9 cellular contexts compared by ENCODE assay signal in genomic region chr17:29584452-29585079, GRCh38. TPM values are rescaled to one million over a fixed set of nuclear protein-coding genes. Genes with fewer than 3 reads are reported as not detected.
DNase-seq lines count a peak whose midpoint lies in the region; ATAC-seq, FAIRE-seq and TF ChIP-seq lines count a peak whose summit lies in the region.
"Had no signal": no experiment of that assay in that cellular context is flagged by ENCODE, and none has a peak within 500 bp of the region (broad histone marks: within the 10 kb centered on the region; RNA-seq: fewer than 3 reads in every experiment).

No MANE protein-coding gene starts in this region.

- peaks cover 2% of the 10 kb centered on the region for H3K9me1 ChIP-seq in K562 (ENCODE audit: control insufficient read depth, insufficient read depth, low read length)

- H3K4me1 Mint-ChIP-seq in activated T-cell treated with anti-CD3 and anti-CD28 coated beads, Interleukin-2, amount 50 U/mL, for 72 hours (ENCODE audit: low read depth) = peaks cover 61% of the 10 kb centered on the region
- H3K4me1 Mint-ChIP-seq in activated T-cell treated with anti-CD3 and anti-CD28 coated beads, Interleukin-2, amount 50 U/mL, for 4 hours (ENCODE audit: low read depth) = peaks cover 36% of the 10 kb centered on the region
- H3K4me1 Mint-ChIP-seq in glutamatergic neuron (ENCODE audit: low read depth, unreplicated experiment) = peaks cover 22% of the 10 kb centered on the region

- WGBS in K562 (ENCODE audit: insufficient coverage, low coverage, missing lambda C conversion rate) = 51% methylated on average over 9 of the region's 12 CpGs
- 19 to 35% methylated on average over 6 to 12 of the region's 12 CpGs for WGBS in tibial nerve, 2 donors
- 86 to 92% (median 88%) methylated on average over 12 of the region's 12 CpGs for WGBS in ovary, 3 donors

- ATAC-seq in activated T-cell treated with anti-CD3 and anti-CD28 coated beads, Interleukin-2, amount 50 U/mL, for 72 hours (replicated peaks in 1 of 2) = no peak
- no peak for ATAC-seq in activated T-cell treated with anti-CD3 and anti-CD28 coated beads, Interleukin-2, amount 50 U/mL, for 4 hours
- ATAC-seq in K562 (no peak), lower lobe of right lung (no peak)

- H3K36me3 ChIP-seq in K562 (ENCODE audit: control insufficient read depth, insufficient read depth, low read length) (peaks cover 21% of the 10 kb centered on the region; the same call in 1 of the 3 replicates), lower lobe of right lung (peaks cover 29% of the 10 kb centered on the region), tibial nerve (peaks cover 3 to 30% (median 6%) of the 10 kb centered on the region in 3 donors), ovary (no peaks in the 10 kb centered on the region)

- H3K9me3 ChIP-seq in K562 (replicated peaks; ENCODE audit: control insufficient read depth, insufficient read depth, low read depth, low read length) (no peaks in the 10 kb centered on the region), lower lobe of right lung (no peaks in the 10 kb centered on the region), tibial nerve (no peaks in the 10 kb centered on the region), ovary (no peaks in the 10 kb centered on the region)

- peaks cover 13% of the 10 kb centered on the region in 2 donors for H3K36me3 Mint-ChIP-seq in activated T-cell treated with anti-CD3 and anti-CD28 coated beads, Interleukin-2, amount 50 U/mL, for 72 hours (ENCODE audit: insufficient read depth in 2 of 2)
- H3K36me3 Mint-ChIP-seq in activated T-cell treated with anti-CD3 and anti-CD28 coated beads, Interleukin-2, amount 50 U/mL, for 4 hours (ENCODE audit: insufficient read depth) = peaks cover 14% of the 10 kb centered on the region
- H3K36me3 Mint-ChIP-seq in glutamatergic neuron (ENCODE audit: unreplicated experiment) = no peaks in the 10 kb centered on the region

- no peaks in the 10 kb centered on the region for H3K27me3 ChIP-seq in K562 (ENCODE audit: control insufficient read depth in 2 of 2, insufficient read depth in 2 of 2, low read length in 2 of 2)
- no peaks in the 10 kb centered on the region for H3K27me3 ChIP-seq in lower lobe of right lung (ENCODE audit: low read depth)
- no peaks in the 10 kb centered on the region for H3K27me3 ChIP-seq in tibial nerve
- H3K27me3 ChIP-seq in ovary = no peaks in the 10 kb centered on the region

- TF ChIP-seq CTCF in K562 (IDR thresholded peaks at IDR 0.05 in 2 of 3, conservative IDR thresholded peaks at IDR 0.05 in 1 of 3; ENCODE audit: insufficient read depth in 2 of 3, low read depth in 1 of 3, low read length in 3 of 3) = no peak
- TF ChIP-seq CTCF in lower lobe of right lung (IDR thresholded peaks at IDR 0.05) = no peak
- TF ChIP-seq CTCF in tibial nerve (IDR thresholded peaks at IDR 0.05) = no peak
- TF ChIP-seq CTCF in ovary (IDR thresholded peaks at IDR 0.05) = no peak
- TF ChIP-seq CTCF in glutamatergic neuron (IDR thresholded peaks at IDR 0.05; ENCODE audit: partially characterized antibody, unreplicated experiment) = no peak

- TF ChIP-seq POLR2A in K562 (conservative IDR thresholded peaks at IDR 0.05) (no peak), tibial nerve (IDR thresholded peaks at IDR 0.05) (peak in 1 of 2 donors; percentile 40), ovary (IDR thresholded peaks at IDR 0.05) (no peak)

- peak overlapping the region in 1 of 2 experiments; percentile 75; a peak in 2 of 4 replicates for H3K9ac ChIP-seq in K562 (ENCODE audit: insufficient read depth in 1 of 2, low read depth in 2 of 2, low read length in 2 of 2)

- DNase-seq in activated T-cell treated with anti-CD3 and anti-CD28 coated beads, Interleukin-2, amount 50 U/mL, for 72 hours = no peak
- DNase-seq in activated T-cell treated with anti-CD3 and anti-CD28 coated beads, Interleukin-2, amount 50 U/mL, for 4 hours = no peak
- DNase-seq in K562 (ENCODE audit: extremely low read depth in 1 of 4, low spot score in 3 of 4) = no peak
- peak; percentile 48 for DNase-seq in lower lobe of right lung
- peak in 1 of 2 donors; percentile 50 for DNase-seq in tibial nerve (ENCODE audit: low spot score in 2 of 2)
- no peak for DNase-seq in ovary
- no peak for DNase-seq in glutamatergic neuron
- no peak for DNase-seq in MV-4-11 (lab: John Stamatoyannopoulos, UW)
- DNase-seq: NCI-H2227 treated with DMSO at 0.1 percent for 48 hours had no signal

- H3K4me1 ChIP-seq in K562 (replicated peaks in 1 of 2; ENCODE audit: control insufficient read depth in 2 of 2, insufficient read depth in 2 of 2, low read length in 2 of 2) (peaks cover 12 to 53% of the 10 kb centered on the region in 2 experiments), lower lobe of right lung (peaks cover 61% of the 10 kb centered on the region), tibial nerve (peaks cover 0 to 91% (median 49%) of the 10 kb centered on the region in 4 donors), ovary (ENCODE audit: insufficient read depth) (peaks cover 11% of the 10 kb centered on the region)

- no peak overlapping the region for H3K4me3 ChIP-seq in K562
- H3K4me3 ChIP-seq in lower lobe of right lung = peak overlapping the region; percentile 90
- peak overlapping the region in 2 of 4 donors; percentile 16 to 37 for H3K4me3 ChIP-seq in tibial nerve
- H3K4me3 ChIP-seq in ovary = no peak overlapping the region

- H3K79me2 ChIP-seq in K562 (ENCODE audit: control insufficient read depth, insufficient read depth, low read length) = peaks cover 24% of the 10 kb centered on the region

- H3K4me2 ChIP-seq in K562 (ENCODE audit: insufficient read depth, low read length) = no peak overlapping the region

- H3K27ac ChIP-seq in K562 (ENCODE audit: extremely low read depth, low read depth, low read length) (no peak overlapping the region), lower lobe of right lung (peak overlapping the region; percentile 87), tibial nerve (peak overlapping the region; percentile 78 to 95 (median 86)), ovary (no peak overlapping the region)

- no peak overlapping the region for H2AFZ ChIP-seq in K562 (ENCODE audit: low read depth, low read length)

- H3K27me3 Mint-ChIP-seq in activated T-cell treated with anti-CD3 and anti-CD28 coated beads, Interleukin-2, amount 50 U/mL, for 72 hours (ENCODE audit: low read depth) = no peaks in the 10 kb centered on the region
- H3K27me3 Mint-ChIP-seq in activated T-cell treated with anti-CD3 and anti-CD28 coated beads, Interleukin-2, amount 50 U/mL, for 4 hours (ENCODE audit: low read depth) = no peaks in the 10 kb centered on the region
- H3K27me3 Mint-ChIP-seq in glutamatergic neuron (ENCODE audit: unreplicated experiment) = peaks cover 17% of the 10 kb centered on the region

- intact Hi-C loops in K562 (cut with micrococcal nuclease) (no loop called here), lower lobe of right lung (cut with DNase I) (no loop called here), ovary (cut with DNase I) (loop anchor here in 1 of 4 donors (10.0 kb wide), 1 partner anchor 340 kb away; no protein-coding TSS in a partner anchor)

- TF ChIP-seq EP300 in K562 (IDR thresholded peaks at IDR 0.05; ENCODE audit: low read length) (no peak), tibial nerve (IDR thresholded peaks at IDR 0.05) (peak; percentile 63 to 84), ovary (IDR thresholded peaks at IDR 0.05) (no peak)

- no TSS peak for BruUV-seq in K562 (replicated peaks; lab: Mats Ljungman, UMichigan)

- no peaks in the 10 kb centered on the region; the same call in 1 of the 2 replicates for H4K20me1 ChIP-seq in K562 (replicated peaks; ENCODE audit: control insufficient read depth, insufficient read depth, low read length)

- FAIRE-seq in K562 (lab: Jason Lieb, UNC) = no peak

- CTCF ChIA-PET in K562 (lab: Yijun Ruan, JAX; ENCODE audit: low intra/inter-chr PET ratio) = interaction anchor here (0.6 to 0.8 kb wide), 2 partner anchors 33 to 349 kb away, joined by 3 read pairs; no protein-coding TSS in a partner anchor

- no peak overlapping the region for H3K4me3 Mint-ChIP-seq in activated T-cell treated with anti-CD3 and anti-CD28 coated beads, Interleukin-2, amount 50 U/mL, for 72 hours
- no peak overlapping the region for H3K4me3 Mint-ChIP-seq in activated T-cell treated with anti-CD3 and anti-CD28 coated beads, Interleukin-2, amount 50 U/mL, for 4 hours
- no peak overlapping the region for H3K4me3 Mint-ChIP-seq in glutamatergic neuron (ENCODE audit: unreplicated experiment)

- peak overlapping the region; percentile 77 for H3K27ac Mint-ChIP-seq in activated T-cell treated with anti-CD3 and anti-CD28 coated beads, Interleukin-2, amount 50 U/mL, for 72 hours
- no peak overlapping the region for H3K27ac Mint-ChIP-seq in glutamatergic neuron (ENCODE audit: unreplicated experiment)

- POLR2A ChIA-PET in K562 (lab: Yijun Ruan, JAX) = no interaction called here

- TF ChIP-seq RAD21 in K562 (CRISPR knock-in tag; conservative IDR thresholded peaks at IDR 0.05 in 1 of 2, IDR thresholded peaks at IDR 0.05 in 1 of 2) = no peak

- in situ Hi-C loops in K562 (cut with MboI) = no loop called here

- H3K9me3 Mint-ChIP-seq in activated T-cell treated with anti-CD3 and anti-CD28 coated beads, Interleukin-2, amount 50 U/mL, for 72 hours = no peaks in the 10 kb centered on the region
- H3K9me3 Mint-ChIP-seq in activated T-cell treated with anti-CD3 and anti-CD28 coated beads, Interleukin-2, amount 50 U/mL, for 4 hours = no peaks in the 10 kb centered on the region
- H3K9me3 Mint-ChIP-seq in glutamatergic neuron (ENCODE audit: unreplicated experiment) = peaks cover 7% of the 10 kb centered on the region

RNA-seq across cellular contexts. Expression of gene GIT1, which starts 4.9 kb away (rescaled TPM):
- total RNA-seq in activated T-cell treated with anti-CD3 and anti-CD28 coated beads, Interleukin-2, amount 50 U/mL, for 72 hours = 10 to 100 TPM; 45.0 to 47.4 TPM
- total RNA-seq in activated T-cell treated with anti-CD3 and anti-CD28 coated beads, Interleukin-2, amount 50 U/mL, for 4 hours = 10 to 100 TPM; 79.3 to 91.3 (median 90.8) TPM
- 26.1 and 92.6 TPM in 2 replicates for total RNA-seq in K562 (2011; cell fraction: chromatin; rRNA removed; ENCODE audit: low replicate concordance)
- total RNA-seq in K562 (2011; cell fraction: nucleolus; rRNA removed) = 53.0 and 61.9 TPM in 2 replicates
- 24.8 and 33.5 TPM in 2 replicates for total RNA-seq in K562 (2011; cell fraction: nucleoplasm; rRNA removed)
- total RNA-seq in K562 (2014; rRNA removed) = 22.6 and 27.5 TPM in 2 replicates
- 7.2 and 11.4 TPM in 2 replicates for total RNA-seq in K562 (2014; rRNA removed; fragmentation: Illumina TruSeq; extraction: Trizol)
- total RNA-seq in K562 (2015; rRNA removed; fragmentation: Illumina TruSeq; extraction: Trizol) = 17.1 and 17.3 TPM in 2 replicates
- total RNA-seq in K562 (2021) = 31.3 and 35.3 TPM in 2 replicates
- polyA plus RNA-seq in K562 (2011; rRNA removed) = 15.9 and 16.5 TPM in 2 replicates
- 12.4 and 42.3 TPM in 2 replicates for polyA plus RNA-seq in K562 (2011; cell fraction: cytosol; rRNA removed)
- 30.8 and 82.9 TPM in 2 replicates for polyA plus RNA-seq in K562 (2011; cell fraction: nucleus; rRNA removed)
- 22.2 and 29.8 TPM in 2 replicates for polyA plus RNA-seq in K562 (2012)
- 29.9 and 31.2 TPM in 2 replicates for polyA plus RNA-seq in K562 (2014; fragmentation: Illumina TruSeq; extraction: Trizol)
- polyA plus RNA-seq in K562 (2014; fragmentation: Nextera tagmentation; extraction: Ambion mirVana) = under 1 TPM; 0.35 to 0.38 TPM
- 21.4 and 21.6 TPM in 2 replicates for polyA plus RNA-seq in K562 (2014; rRNA removed)
- 7.8 and 14.8 TPM in 2 replicates for polyA minus RNA-seq in K562 (2011; rRNA and poly(A)+ RNA removed)
- 22.0 and 24.6 TPM in 2 replicates for polyA minus RNA-seq in K562 (2011; cell fraction: cytosol; rRNA and poly(A)+ RNA removed)
- 21.4 and 31.9 TPM in 2 replicates for polyA minus RNA-seq in K562 (2011; cell fraction: nucleus; rRNA and poly(A)+ RNA removed)
- total RNA-seq in lower lobe of right lung = 53.1 TPM
- total RNA-seq in tibial nerve = 100 to 1,000 TPM in 1 of 4 donors, 10 to 100 TPM in 3; 51.3 to 100 (median 89.7) TPM
- total RNA-seq in ovary = 10 to 100 TPM; 18.0 to 51.8 (median 39.2) TPM
- 10 to 100 TPM; 20.3 to 27.0 TPM for polyA plus RNA-seq in ovary
- 46.7 TPM for total RNA-seq in glutamatergic neuron (ENCODE audit: unreplicated experiment)

RNA-seq across cellular contexts. Expression of gene ANKRD13B, which starts 8.4 kb away (rescaled TPM):
- total RNA-seq in activated T-cell treated with anti-CD3 and anti-CD28 coated beads, Interleukin-2, amount 50 U/mL, for 72 hours = 10 to 100 TPM in 1 of 2 donors, 1 to 10 TPM in 1; 7.9 to 13.5 TPM
- total RNA-seq in activated T-cell treated with anti-CD3 and anti-CD28 coated beads, Interleukin-2, amount 50 U/mL, for 4 hours = 10 to 100 TPM; 33.3 to 40.7 (median 40.4) TPM
- 17.2 and 53.9 TPM in 2 replicates for total RNA-seq in K562 (2011; cell fraction: chromatin; rRNA removed; ENCODE audit: low replicate concordance)
- total RNA-seq in K562 (2011; cell fraction: nucleolus; rRNA removed) = 37.9 and 41.4 TPM in 2 replicates
- total RNA-seq in K562 (2011; cell fraction: nucleoplasm; rRNA removed) = 20.8 and 22.1 TPM in 2 replicates
- total RNA-seq in K562 (2014; rRNA removed) (15.8 and 17.1 TPM in 2 replicates), K562 (2014; rRNA removed; fragmentation: Illumina TruSeq; extraction: Trizol) (2.5 and 3.5 TPM in 2 replicates), K562 (2015; rRNA removed; fragmentation: Illumina TruSeq; extraction: Trizol) (4.3 and 5.0 TPM in 2 replicates), K562 (2021) (22.3 and 28.1 TPM in 2 replicates), lower lobe of right lung (6.6 TPM), tibial nerve (10 to 100 TPM; 19.0 to 50.1 (median 26.4) TPM), ovary (10 to 100 TPM; 10.5 to 23.4 (median 14.7) TPM), glutamatergic neuron (ENCODE audit: unreplicated experiment) (123 TPM)
- polyA plus RNA-seq in K562 (2011; rRNA removed) (4.6 and 6.5 TPM in 2 replicates), K562 (2014; fragmentation: Illumina TruSeq; extraction: Trizol) (10.3 and 11.7 TPM in 2 replicates), K562 (2014; fragmentation: Nextera tagmentation; extraction: Ambion mirVana) (under 1 TPM; 0.15 to 0.59 TPM), K562 (2014; rRNA removed) (14.2 and 15.6 TPM in 2 replicates), ovary (10 to 100 TPM in 1 of 2 donors, 1 to 10 TPM in 1; 3.6 to 11.4 TPM)
- 3.9 and 14.6 TPM in 2 replicates for polyA plus RNA-seq in K562 (2011; cell fraction: cytosol; rRNA removed)
- polyA plus RNA-seq in K562 (2011; cell fraction: nucleus; rRNA removed) = 28.4 and 73.6 TPM in 2 replicates
- 9.4 and 11.3 TPM in 2 replicates for polyA plus RNA-seq in K562 (2012)
- 2.5 and 3.7 TPM in 2 replicates for polyA minus RNA-seq in K562 (2011; rRNA and poly(A)+ RNA removed)
- 8.7 and 9.4 TPM in 2 replicates for polyA minus RNA-seq in K562 (2011; cell fraction: cytosol; rRNA and poly(A)+ RNA removed)
- 11.3 and 11.8 TPM in 2 replicates for polyA minus RNA-seq in K562 (2011; cell fraction: nucleus; rRNA and poly(A)+ RNA removed)

RNA-seq across cellular contexts. Expression of gene TP53I13, which starts 16.1 kb away (rescaled TPM):
- total RNA-seq in activated T-cell treated with anti-CD3 and anti-CD28 coated beads, Interleukin-2, amount 50 U/mL, for 72 hours = 100 to 1,000 TPM in 1 of 2 donors, 10 to 100 TPM in 1; 77.4 to 103 TPM
- total RNA-seq in activated T-cell treated with anti-CD3 and anti-CD28 coated beads, Interleukin-2, amount 50 U/mL, for 4 hours = 10 to 100 TPM; 40.9 to 53.9 (median 42.1) TPM
- 13.5 and 50.0 TPM in 2 replicates for total RNA-seq in K562 (2011; cell fraction: chromatin; rRNA removed; ENCODE audit: low replicate concordance)
- 63.0 and 73.5 TPM in 2 replicates for total RNA-seq in K562 (2011; cell fraction: nucleolus; rRNA removed)
- total RNA-seq in K562 (2011; cell fraction: nucleoplasm; rRNA removed) = 36.1 and 46.0 TPM in 2 replicates
- total RNA-seq in K562 (2014; rRNA removed) (25.2 and 27.6 TPM in 2 replicates), K562 (2014; rRNA removed; fragmentation: Illumina TruSeq; extraction: Trizol) (1.8 and 3.3 TPM in 2 replicates), K562 (2015; rRNA removed; fragmentation: Illumina TruSeq; extraction: Trizol) (13.0 and 13.9 TPM in 2 replicates), K562 (2021) (24.5 and 28.3 TPM in 2 replicates), lower lobe of right lung (62.7 TPM), tibial nerve (100 to 1,000 TPM; 119 to 188 (median 152) TPM), ovary (10 to 100 TPM; 30.4 to 49.5 (median 41.3) TPM), glutamatergic neuron (ENCODE audit: unreplicated experiment) (14.3 TPM)
- polyA plus RNA-seq in K562 (2011; rRNA removed) (9.1 and 10.3 TPM in 2 replicates), K562 (2014; fragmentation: Illumina TruSeq; extraction: Trizol) (4.7 and 13.5 TPM in 2 replicates), K562 (2014; fragmentation: Nextera tagmentation; extraction: Ambion mirVana) (under 1 TPM; 0.08 to 0.13 TPM), K562 (2014; rRNA removed) (23.8 and 27.2 TPM in 2 replicates), ovary (10 to 100 TPM in 1 of 2 donors, 1 to 10 TPM in 1; 2.2 to 44.7 TPM)
- polyA plus RNA-seq in K562 (2011; cell fraction: cytosol; rRNA removed) = 9.9 and 48.3 TPM in 2 replicates
- polyA plus RNA-seq in K562 (2011; cell fraction: nucleus; rRNA removed) = 48.7 and 101 TPM in 2 replicates
- polyA plus RNA-seq in K562 (2012) = 16.9 and 38.4 TPM in 2 replicates
- 1.5 and 4.3 TPM in 2 replicates for polyA minus RNA-seq in K562 (2011; rRNA and poly(A)+ RNA removed)
- 16.0 and 22.0 TPM in 2 replicates for polyA minus RNA-seq in K562 (2011; cell fraction: cytosol; rRNA and poly(A)+ RNA removed)
- polyA minus RNA-seq in K562 (2011; cell fraction: nucleus; rRNA and poly(A)+ RNA removed) = 17.6 and 17.8 TPM in 2 replicates

RNA-seq across cellular contexts. Expression of gene ABHD15, which starts 17.7 kb away (rescaled TPM):
- total RNA-seq in activated T-cell treated with anti-CD3 and anti-CD28 coated beads, Interleukin-2, amount 50 U/mL, for 72 hours = 1 to 10 TPM; 7.4 to 7.7 TPM
- 10 to 100 TPM in 1 of 3 donors, 1 to 10 TPM in 2; 7.6 to 10.6 (median 9.9) TPM for total RNA-seq in activated T-cell treated with anti-CD3 and anti-CD28 coated beads, Interleukin-2, amount 50 U/mL, for 4 hours
- total RNA-seq in K562 (2011; cell fraction: chromatin; rRNA removed; ENCODE audit: low replicate concordance) = 4.0 and 8.2 TPM in 2 replicates
- 6.7 and 7.8 TPM in 2 replicates for total RNA-seq in K562 (2011; cell fraction: nucleolus; rRNA removed)
- total RNA-seq in K562 (2011; cell fraction: nucleoplasm; rRNA removed) = 4.4 and 5.1 TPM in 2 replicates
- total RNA-seq in K562 (2014; rRNA removed) (2.4 and 3.1 TPM in 2 replicates), K562 (2014; rRNA removed; fragmentation: Illumina TruSeq; extraction: Trizol) (2.0 and 2.2 TPM in 2 replicates), K562 (2015; rRNA removed; fragmentation: Illumina TruSeq; extraction: Trizol) (3.8 and 4.2 TPM in 2 replicates), K562 (2021) (4.0 and 4.2 TPM in 2 replicates), lower lobe of right lung (14.3 TPM), tibial nerve (10 to 100 TPM; 25.7 to 32.7 (median 30.3) TPM), ovary (1 to 10 TPM; 4.2 to 7.6 (median 4.8) TPM), glutamatergic neuron (ENCODE audit: unreplicated experiment) (2.5 TPM)
- polyA plus RNA-seq in K562 (2011; rRNA removed) (0.85 and 1.8 TPM in 2 replicates), K562 (2014; fragmentation: Illumina TruSeq; extraction: Trizol) (2.4 and 2.5 TPM in 2 replicates), K562 (2014; fragmentation: Nextera tagmentation; extraction: Ambion mirVana) (under 1 TPM; 0.85 to 0.97 TPM), K562 (2014; rRNA removed) (2.1 and 2.9 TPM in 2 replicates), ovary (1 to 10 TPM; 3.0 to 8.7 TPM)
- 0.83 and 3.0 TPM in 2 replicates for polyA plus RNA-seq in K562 (2011; cell fraction: cytosol; rRNA removed)
- polyA plus RNA-seq in K562 (2011; cell fraction: nucleus; rRNA removed) = 1.4 and 2.9 TPM in 2 replicates
- polyA plus RNA-seq in K562 (2012) = 3.2 and 5.4 TPM in 2 replicates
- 1.6 and 3.6 TPM in 2 replicates for polyA minus RNA-seq in K562 (2011; rRNA and poly(A)+ RNA removed)
- polyA minus RNA-seq in K562 (2011; cell fraction: cytosol; rRNA and poly(A)+ RNA removed) = 1.5 and 2.9 TPM in 2 replicates
- 1.7 and 2.8 TPM in 2 replicates for polyA minus RNA-seq in K562 (2011; cell fraction: nucleus; rRNA and poly(A)+ RNA removed)

RNA-seq across cellular contexts. Expression of gene CORO6, which starts 38.1 kb away (rescaled TPM):
- 10 to 100 TPM; 10.4 to 13.9 TPM for total RNA-seq in activated T-cell treated with anti-CD3 and anti-CD28 coated beads, Interleukin-2, amount 50 U/mL, for 72 hours
- total RNA-seq in activated T-cell treated with anti-CD3 and anti-CD28 coated beads, Interleukin-2, amount 50 U/mL, for 4 hours = 10 to 100 TPM in 2 of 3 donors, 1 to 10 TPM in 1; 9.8 to 12.3 (median 11.8) TPM
- 15.2 and 53.0 TPM in 2 replicates for total RNA-seq in K562 (2011; cell fraction: chromatin; rRNA removed; ENCODE audit: low replicate concordance)
- total RNA-seq in K562 (2011; cell fraction: nucleolus; rRNA removed) = 19.7 and 21.4 TPM in 2 replicates
- total RNA-seq in K562 (2011; cell fraction: nucleoplasm; rRNA removed) = 13.7 and 15.3 TPM in 2 replicates
- total RNA-seq in K562 (2014; rRNA removed) (2.8 and 2.9 TPM in 2 replicates), K562 (2014; rRNA removed; fragmentation: Illumina TruSeq; extraction: Trizol) (0.47 and 0.64 TPM in 2 replicates), K562 (2015; rRNA removed; fragmentation: Illumina TruSeq; extraction: Trizol) (1.7 and 2.5 TPM in 2 replicates), K562 (2021) (4.4 TPM in 2 replicates), lower lobe of right lung (6.6 TPM), tibial nerve (100 to 1,000 TPM in 2 of 4 donors, 10 to 100 TPM in 2; 34.5 to 139 (median 83.1) TPM), ovary (1 to 10 TPM; 1.2 to 9.0 (median 3.5) TPM), glutamatergic neuron (ENCODE audit: unreplicated experiment) (1.4 TPM)
- polyA plus RNA-seq in K562 (2011; rRNA removed) (9.8 and 11.9 TPM in 2 replicates), K562 (2014; fragmentation: Illumina TruSeq; extraction: Trizol) (2.4 and 3.1 TPM in 2 replicates), K562 (2014; fragmentation: Nextera tagmentation; extraction: Ambion mirVana) (under 1 TPM; 0.04 to 0.11 TPM), K562 (2014; rRNA removed) (6.6 and 9.1 TPM in 2 replicates), ovary (1 to 10 TPM; 2.1 to 4.2 TPM)
- 4.9 and 9.8 TPM in 2 replicates for polyA plus RNA-seq in K562 (2011; cell fraction: cytosol; rRNA removed)
- polyA plus RNA-seq in K562 (2011; cell fraction: nucleus; rRNA removed) = 96.7 and 310 TPM in 2 replicates
- 4.9 and 6.6 TPM in 2 replicates for polyA plus RNA-seq in K562 (2012)
- polyA minus RNA-seq in K562 (2011; rRNA and poly(A)+ RNA removed) = 5.3 and 14.2 TPM in 2 replicates
- polyA minus RNA-seq in K562 (2011; cell fraction: cytosol; rRNA and poly(A)+ RNA removed) = 2.5 and 5.4 TPM in 2 replicates
- polyA minus RNA-seq in K562 (2011; cell fraction: nucleus; rRNA and poly(A)+ RNA removed) = 15.4 and 24.0 TPM in 2 replicates

Comparison
In these comparisons a context has a peak if more than half of its experiments do, and no peak if none do; other contexts are left out.
1. H3K27ac ChIP-seq: peak in lower lobe of right lung (single experiment) and tibial nerve (4 of 4); none in K562 (single experiment) and ovary (0 of 2).